In the genomic region with DNA sequence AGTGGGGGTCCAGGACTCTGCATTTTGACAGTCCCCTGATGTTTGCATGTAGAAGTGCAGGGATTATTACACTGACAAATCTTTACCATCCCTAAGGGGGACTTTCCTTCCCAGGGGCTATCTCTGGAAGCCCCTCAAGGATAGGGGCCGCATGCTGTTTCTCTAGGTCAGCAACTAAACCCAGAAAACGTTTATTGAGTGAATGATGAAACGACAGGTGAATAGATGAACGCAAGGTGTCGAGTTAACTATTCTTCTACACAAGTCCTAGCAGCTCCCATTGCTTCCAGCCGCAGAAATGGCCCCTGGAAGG, we compare ENCODE assay signal across 8 cellular contexts. TPM values are rescaled to one million over a fixed set of nuclear protein-coding genes. Genes with fewer than 3 reads are reported as not detected.
DNase-seq lines count a peak whose midpoint lies in the region; TF ChIP-seq lines count a peak whose summit lies in the region.

No MANE protein-coding gene starts in this region.

- intact Hi-C loops in PC-9 (cut with micrococcal nuclease; ENCODE audit: unreplicated experiment), result loop anchor here (2.0 to 5.0 kb wide), 2 partner anchors 33 to 465 kb away; a partner anchor contains a TSS

- H3K9ac ChIP-seq in parathyroid adenoma, result no peak overlapping the region

- H3F3A ChIP-seq in DOHH2 (ENCODE audit: control insufficient read depth, insufficient read depth), result no peaks in the 10 kb centered on the region; the same call in 1 of the 2 replicates
- H3F3A ChIP-seq in PC-9 (ENCODE audit: insufficient read depth, low read depth), result no peaks in the 10 kb centered on the region

- H3K27ac ChIP-seq in DOHH2 (ENCODE audit: low read depth, low read length), result no peak overlapping the region
- 0 out of 2 replicates have a peak overlapping the region, but pooled peaks have one; percentile 78 for H3K27ac ChIP-seq in PC-9
- H3K27ac ChIP-seq in epithelial cell of prostate, result peak overlapping the region; percentile 69
- peak overlapping the region; percentile 88 for H3K27ac ChIP-seq in parathyroid adenoma

- DNase-seq in PC-9 (no peak), epithelial cell of prostate (ENCODE audit: low read depth, low spot score) (no peak), MV-4-11 (lab: John Stamatoyannopoulos, UW) (no peak), anterior cingulate cortex (lab: John Stamatoyannopoulos, UW) (no peak), G401 (ENCODE audit: low spot score) (no peak)
- DNase-seq in stimulated activated CD8-positive, alpha-beta memory T cell treated with anti-CD3 and anti-CD28 coated beads, Interleukin-4, amount 100 ng/mL, for 48 hours, result no peak

- H4K20me1 ChIP-seq in DOHH2 (ENCODE audit: control insufficient read depth, insufficient read depth, low read depth, low read length), result no peaks in the 10 kb centered on the region
- no peaks in the 10 kb centered on the region for H4K20me1 ChIP-seq in PC-9 (ENCODE audit: insufficient read depth)

- H2AFZ ChIP-seq in PC-9, result peak overlapping the region; percentile 96
- H2AFZ ChIP-seq in parathyroid adenoma, result peak overlapping the region; percentile 90

- in situ Hi-C loops in G401 (cut with HindIII; ENCODE audit: low sequenced_read_pairs), result no loop called here

- H3K79me2 ChIP-seq in DOHH2 (ENCODE audit: control insufficient read depth, low read length), result peaks cover 10% of the 10 kb centered on the region
- H3K79me2 ChIP-seq in PC-9 (ENCODE audit: low read depth), result peaks cover 12% of the 10 kb centered on the region; the same call in 1 of the 2 replicates
- peaks cover 4% of the 10 kb centered on the region for H3K79me2 ChIP-seq in parathyroid adenoma

- H3K9me2 ChIP-seq in DOHH2 (replicated peaks; ENCODE audit: control insufficient read depth, low read length), result no peaks in the 10 kb centered on the region
- no peaks in the 10 kb centered on the region for H3K9me2 ChIP-seq in PC-9 (ENCODE audit: insufficient read depth)

- CTCF ChIA-PET in PC-9 (lab: Charles Lee), result no interaction called here

- H3K4me3 ChIP-seq in DOHH2 (ENCODE audit: low read length) (peak overlapping the region; percentile 96), PC-9 (peak overlapping the region; percentile 79; the same call in 1 of the 2 replicates), parathyroid adenoma (ENCODE audit: low read depth, low read length) (peak overlapping the region; percentile 81)

- H3K4me1 ChIP-seq in DOHH2 (ENCODE audit: control insufficient read depth, low read length), result peaks cover 21% of the 10 kb centered on the region
- H3K4me1 ChIP-seq in PC-9 (replicated peaks; ENCODE audit: insufficient read depth), result peaks cover 9% of the 10 kb centered on the region
- H3K4me1 ChIP-seq in parathyroid adenoma, result peaks cover 7% of the 10 kb centered on the region

- TSS peak; percentile 21 for BruUV-seq in PC-9 (replicated peaks; lab: Mats Ljungman, UMichigan)

- POLR2A ChIA-PET in PC-9 (lab: Charles Lee; ENCODE audit: unreplicated experiment), result interaction anchor here (0.6 kb wide), 1 partner anchor 175 kb away, joined by 6 read pairs; no protein-coding TSS in a partner anchor

- H3K9me3 ChIP-seq in DOHH2 (ENCODE audit: control insufficient read depth, insufficient read depth, low read length) (0 out of 2 replicates have a peak, but pooled peaks cover 4% of the 10 kb centered on the region), PC-9 (ENCODE audit: insufficient read depth, low read depth) (no peaks in the 10 kb centered on the region), parathyroid adenoma (ENCODE audit: control insufficient read depth, low read length) (no peaks in the 10 kb centered on the region)

- no peak for TF ChIP-seq CTCF in DOHH2 (IDR thresholded peaks at IDR 0.05; ENCODE audit: low read depth, low read length, poor library complexity, severe bottlenecking)
- TF ChIP-seq CTCF in PC-9 (conservative IDR thresholded peaks at IDR 0.05), result no peak
- no peak for TF ChIP-seq CTCF in parathyroid adenoma (IDR thresholded peaks at IDR 0.05)

- H3K27me3 ChIP-seq in DOHH2 (ENCODE audit: control insufficient read depth, low read length) (no peaks in the 10 kb centered on the region), PC-9 (ENCODE audit: insufficient read depth, low read depth) (no peaks in the 10 kb centered on the region), parathyroid adenoma (ENCODE audit: control insufficient read depth, insufficient read depth, low read length) (no peaks in the 10 kb centered on the region)

- H3K36me3 ChIP-seq in DOHH2 (ENCODE audit: control insufficient read depth, low read length) (no peaks in the 10 kb centered on the region), PC-9 (ENCODE audit: low read depth) (no peaks in the 10 kb centered on the region), parathyroid adenoma (ENCODE audit: control insufficient read depth, insufficient read depth, low read length) (no peaks in the 10 kb centered on the region)

- peak overlapping the region; percentile 89 for H3K4me2 ChIP-seq in DOHH2 (ENCODE audit: low read length)
- peak overlapping the region; percentile 89 for H3K4me2 ChIP-seq in PC-9
- peak overlapping the region; percentile 82 for H3K4me2 ChIP-seq in parathyroid adenoma (ENCODE audit: low read length)

RNA-seq across cellular contexts. Expression of a gene that starts 0.3 kb away (rescaled TPM):
- total RNA-seq in PC-9 (2021), result 148 and 226 TPM in 2 replicates
- total RNA-seq in G401 (2014; rRNA removed; shearing (Covaris generic)), result 175 and 203 TPM in 2 replicates
